ENCODE assay signal across 24 cellular contexts in the genomic region with DNA sequence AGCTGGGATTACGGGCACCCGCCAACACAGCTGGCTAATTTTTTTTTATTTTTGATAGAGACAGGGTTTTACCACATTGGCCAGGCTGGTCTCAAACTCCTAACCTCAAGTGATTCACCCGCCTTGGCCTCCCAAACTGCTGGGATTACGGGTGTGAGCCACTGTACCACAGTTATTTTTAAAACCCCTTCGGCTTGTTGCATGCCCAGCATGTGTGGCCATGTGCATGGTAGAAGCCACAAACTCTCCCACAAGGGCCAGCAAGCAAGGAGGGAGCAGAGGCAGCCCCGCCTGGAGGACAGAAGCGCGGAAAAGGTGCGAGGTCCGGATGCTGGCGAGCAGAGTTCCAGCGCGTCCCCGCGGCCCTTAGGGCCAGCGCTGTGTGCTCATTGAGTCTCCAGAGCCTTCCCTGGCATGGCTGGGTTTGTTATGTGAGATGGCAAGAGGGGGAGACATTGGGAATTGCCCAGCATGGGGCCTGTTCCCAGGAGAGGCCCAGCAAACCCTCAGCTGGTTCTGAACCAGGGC.
"Had no signal": no experiment of that assay in that cellular context is flagged by ENCODE, and none has a peak within 500 bp of the region (broad histone marks: within the 10 kb centered on the region; RNA-seq: fewer than 3 reads in every experiment).

No MANE protein-coding gene starts in this region.

- H3K27me3 ChIP-seq: body of pancreas, gastrocnemius medialis, neutrophil, ovary, uterus had no signal

- H3K4me1 ChIP-seq: gastrocnemius medialis, prostate gland, uterus had no signal

- H3K4me3 ChIP-seq: body of pancreas, gastrocnemius medialis, ovary, prostate gland, thoracic aorta, uterus had no signal

- H3K9me3 ChIP-seq: body of pancreas, gastrocnemius medialis, neutrophil, ovary, prostate gland, thoracic aorta, uterus had no signal

- H3K36me3 ChIP-seq: ovary, prostate gland, uterus had no signal

- H3K27ac ChIP-seq: neutrophil, ovary, prostate gland, thoracic aorta, uterus, WERI-Rb-1 had no signal

- ATAC-seq: activated CD4-positive, CD25-positive, alpha-beta regulatory T cell treated with anti-CD3 and anti-CD28 coated beads, Interleukin-2, amount 50 U/mL, for 24 hours; effector memory CD8-positive, alpha-beta T cell had no signal

- DNase-seq: activated CD4-positive, alpha-beta T cell treated with anti-CD3 and anti-CD28 coated beads for 48 hours; activated CD4-positive, alpha-beta T cell treated with anti-CD3 and anti-CD28 coated beads, Interleukin-2, amount 50 U/mL, for 48 hours; activated CD8-positive, alpha-beta memory T cell treated with anti-CD3 and anti-CD28 coated beads for 24 hours; activated effector memory CD4-positive, alpha-beta T cell treated with Interleukin-2 at 50 U/mL for 16 hours; activated naive CD4-positive, alpha-beta T cell treated with Interleukin-2 at 50 U/mL for 16 hours; aorta; cortex of kidney; effector memory CD8-positive, alpha-beta T cell; hypothalamus; immature natural killer cell; kidney; naive B cell; nephron progenitor cell; ovary; stimulated activated CD4-positive, alpha-beta T cell treated with anti-CD3 and anti-CD28 coated beads, Interleukin-2, amount 100 ng/mL, for 48 hours; T-helper 1 cell; uterus; WERI-Rb-1 had no signal
